Comparison of ENCODE assay signal across 16 cellular contexts in genomic region chr6:6320901-6321300, GRCh38. TPM values are rescaled to one million over a fixed set of nuclear protein-coding genes. Genes with fewer than 3 reads are reported as not detected.
DNase-seq lines count a peak whose midpoint lies in the region; ATAC-seq and TF ChIP-seq lines count a peak whose summit lies in the region.
"Had no signal": no experiment of that assay in that cellular context is flagged by ENCODE, and none has a peak within 500 bp of the region (broad histone marks: within the 10 kb centered on the region; RNA-seq: fewer than 3 reads in every experiment).

No MANE protein-coding gene starts in this region.

- H3K27ac Mint-ChIP-seq in immature natural killer cell, result no peak overlapping the region
- H3K27ac Mint-ChIP-seq: activated naive CD4-positive, alpha-beta T cell treated with anti-CD3 and anti-CD28 coated beads for 36 hours; CD4-positive, CD25-positive, alpha-beta regulatory T cell had no signal

- H3K4me1 ChIP-seq in OCI-LY7 (ENCODE audit: insufficient read depth, low read length, poor library complexity, severe bottlenecking) (peaks cover 42% of the 10 kb centered on the region), neuronal stem cell (ENCODE audit: control insufficient read depth in 2 of 2, insufficient read depth in 1 of 2, low read depth in 1 of 2, low read length in 2 of 2) (peaks cover 26 to 29% of the 10 kb centered on the region in 2 donors)
- H3K4me1 ChIP-seq: sigmoid colon had no signal

- DNase-seq in EL (peak; percentile 15), OCI-LY7 (ENCODE audit: low spot score) (no peak), epithelial cell of esophagus (ENCODE audit: low read depth) (peak; percentile 61), neuronal stem cell (ENCODE audit: low spot score) (no peak), NCI-H446 treated with DMSO at 0.1 percent for 48 hours (lab: John Stamatoyannopoulos, UW) (no peak), pons (ENCODE audit: low spot score) (no peak), immature natural killer cell (no peak), omental fat pad (ENCODE audit: low spot score) (no peak)
- DNase-seq: activated naive CD4-positive, alpha-beta T cell treated with anti-CD3 and anti-CD28 coated beads for 36 hours; CD4-positive, CD25-positive, alpha-beta regulatory T cell; central memory CD4-positive, alpha-beta T cell; sigmoid colon; substantia nigra; T1000 had no signal

- H3K9me3 ChIP-seq in OCI-LY7 (ENCODE audit: low read length) (no peaks in the 10 kb centered on the region), neuronal stem cell (replicated peaks in 1 of 2; ENCODE audit: control insufficient read depth in 2 of 2, insufficient read depth in 1 of 2, low read depth in 1 of 2, low read length in 2 of 2) (no peaks in the 10 kb centered on the region)
- H3K9me3 ChIP-seq: sigmoid colon had no signal

- H3K9me3 Mint-ChIP-seq in immature natural killer cell, result no peaks in the 10 kb centered on the region
- H3K9me3 Mint-ChIP-seq: activated naive CD4-positive, alpha-beta T cell treated with anti-CD3 and anti-CD28 coated beads for 36 hours had no signal

- H3K27me3 Mint-ChIP-seq in immature natural killer cell (ENCODE audit: low read depth in 3 of 3), result peaks cover 8 to 43% (median 8%) of the 10 kb centered on the region in 3 donors

- no CpG with 5 or more reads among the region's 4 CpGs for WGBS in neuronal stem cell (ENCODE audit: extremely low coverage in 2 of 2, insufficient read length in 2 of 2, insufficient replicate concordance in 1 of 2), 2 donors

- intact Hi-C loops in OCI-LY7 (cut with micrococcal nuclease; ENCODE audit: unreplicated experiment), result no loop called here

- H3K4me3 ChIP-seq in OCI-LY7 (ENCODE audit: low read depth, low read length, poor library complexity, severe bottlenecking), result no peak overlapping the region
- no peak overlapping the region for H3K4me3 ChIP-seq in epithelial cell of esophagus (ENCODE audit: low read length)
- no peak overlapping the region for H3K4me3 ChIP-seq in neuronal stem cell (ENCODE audit: low read length in 2 of 2)

- no peak overlapping the region for H2BK15ac ChIP-seq in neuronal stem cell (ENCODE audit: low read length)

- H3K79me1 ChIP-seq in neuronal stem cell (ENCODE audit: low read depth, low read length), result no peaks in the 10 kb centered on the region

- H3K9ac ChIP-seq in neuronal stem cell (ENCODE audit: low read depth, low read length, poor library complexity), result no peak overlapping the region

- H3K9me2 ChIP-seq in OCI-LY7 (ENCODE audit: insufficient read depth, low read length), result no peaks in the 10 kb centered on the region

- no peaks in the 10 kb centered on the region for H4K20me1 ChIP-seq in OCI-LY7 (ENCODE audit: insufficient read depth, low read length)

- H2AK5ac ChIP-seq in neuronal stem cell (ENCODE audit: low read depth, low read length), result no peak overlapping the region

- peak overlapping the region; percentile 39 for H3K14ac ChIP-seq in neuronal stem cell (ENCODE audit: low read length)

- H2AFZ ChIP-seq in OCI-LY7 (ENCODE audit: low read length) (peak overlapping the region; percentile 50; the same call in 1 of the 2 replicates), neuronal stem cell (ENCODE audit: low read length) (peak overlapping the region; percentile 32)

- no peak overlapping the region for H2BK12ac ChIP-seq in neuronal stem cell (ENCODE audit: low read length)

- H3K4me2 ChIP-seq in OCI-LY7 (ENCODE audit: low read length) (peak overlapping the region; percentile 35; the same call in 1 of the 2 replicates), neuronal stem cell (ENCODE audit: insufficient read depth, low read length, poor library complexity, severe bottlenecking) (peak overlapping the region; percentile 67)

- H2BK120ac ChIP-seq in neuronal stem cell (ENCODE audit: low read depth, low read length), result no peak overlapping the region

- no peak overlapping the region for H3K27ac ChIP-seq in OCI-LY7 (ENCODE audit: low read depth, low read length, poor library complexity, severe bottlenecking)
- no peak overlapping the region for H3K27ac ChIP-seq in neuronal stem cell (replicated peaks; ENCODE audit: low read length)

- BruUV-seq in OCI-LY7 (replicated peaks; lab: Mats Ljungman, UMichigan), result no TSS peak

- no peak overlapping the region for H3K4me3 Mint-ChIP-seq in immature natural killer cell
- H3K4me3 Mint-ChIP-seq: activated naive CD4-positive, alpha-beta T cell treated with anti-CD3 and anti-CD28 coated beads for 36 hours; CD4-positive, CD25-positive, alpha-beta regulatory T cell had no signal

- no peak overlapping the region for H2BK5ac ChIP-seq in neuronal stem cell (ENCODE audit: low read length)

- ATAC-seq in omental fat pad (ENCODE audit: low FRiP score), result no peak

- no peaks in the 10 kb centered on the region for H3K4me1 Mint-ChIP-seq in immature natural killer cell

- H3K27me3 ChIP-seq in neuronal stem cell (ENCODE audit: control insufficient read depth in 3 of 3, insufficient read depth in 3 of 3, low read depth in 1 of 3, low read length in 3 of 3), result peaks cover 0 to 14% (median 0%) of the 10 kb centered on the region in 3 experiments

- no peak overlapping the region for H4K91ac ChIP-seq in neuronal stem cell (ENCODE audit: low read depth, low read length, poor library complexity)

- no peak for TF ChIP-seq CTCF in OCI-LY7 (conservative IDR thresholded peaks at IDR 0.05; ENCODE audit: low read length)
- no peak for TF ChIP-seq CTCF in epithelial cell of esophagus (IDR thresholded peaks at IDR 0.05; ENCODE audit: insufficient read depth, low read depth, low read length, missing control alignments)
- no peak for TF ChIP-seq CTCF in omental fat pad (IDR thresholded peaks at IDR 0.05)

- POLR2A ChIA-PET in OCI-LY7 (lab: Charles Lee), result no interaction called here

- no peaks in the 10 kb centered on the region for H3K79me2 ChIP-seq in OCI-LY7 (ENCODE audit: insufficient read depth, low read depth, low read length)

- no peak overlapping the region for H3K4ac ChIP-seq in neuronal stem cell (ENCODE audit: low read length)

- H3K18ac ChIP-seq in neuronal stem cell (ENCODE audit: low read length), result peak overlapping the region; percentile 24

- CTCF ChIA-PET in OCI-LY7 (lab: Charles Lee; ENCODE audit: unreplicated experiment), result no interaction called here

- H3K36me3 Mint-ChIP-seq in immature natural killer cell, result no peaks in the 10 kb centered on the region
- H3K36me3 Mint-ChIP-seq: CD4-positive, CD25-positive, alpha-beta regulatory T cell had no signal

- H4K8ac ChIP-seq in neuronal stem cell (ENCODE audit: low read depth, low read length), result no peak overlapping the region

- H3K23ac ChIP-seq in neuronal stem cell (ENCODE audit: low read depth, low read length, poor library complexity), result no peak overlapping the region

- H3K36me3 ChIP-seq in OCI-LY7 (ENCODE audit: insufficient read depth, low read length), result no peaks in the 10 kb centered on the region
- no peaks in the 10 kb centered on the region for H3K36me3 ChIP-seq in neuronal stem cell (replicated peaks in 1 of 2; ENCODE audit: control insufficient read depth in 2 of 2, insufficient read depth in 2 of 2, low read length in 2 of 2)
- H3K36me3 ChIP-seq: sigmoid colon had no signal

RNA-seq across cellular contexts. Expression of gene F13A1, which starts 0.4 kb away (rescaled TPM):
- total RNA-seq in OCI-LY7 (2014; rRNA removed; shearing (Covaris generic)), result 0.13 TPM in 2 replicates
- total RNA-seq in OCI-LY7 (2022) (0.63 and 1.1 TPM in 2 replicates), omental fat pad (100 to 1,000 TPM; 134 to 529 (median 302) TPM)
- polyA plus RNA-seq in neuronal stem cell (2013, experiment 1 of 2), result 0.29 TPM
- polyA plus RNA-seq in neuronal stem cell (2013, experiment 2 of 2), result 0.29 TPM
- 10 to 100 TPM in 1 of 3 donors, 1 to 10 TPM in 2; 1.7 to 16.0 (median 2.1) TPM for polyA plus RNA-seq in immature natural killer cell
- total RNA-seq: activated CD8-positive, alpha-beta memory T cell treated with anti-CD3 and anti-CD28 coated beads for 36 hours; activated naive CD4-positive, alpha-beta T cell treated with anti-CD3 and anti-CD28 coated beads for 36 hours; endothelial cell of umbilical vein had no signal
- polyA plus RNA-seq: endothelial cell of umbilical vein had no signal

Comparison
In these comparisons a context has a peak if more than half of its experiments do, and no peak if none do; other contexts are left out.
1. DNase-seq: peak in EL (single experiment) and epithelial cell of esophagus (single experiment); none in OCI-LY7 (single experiment), neuronal stem cell (single experiment), NCI-H446 treated with DMSO at 0.1 percent for 48 hours (single experiment), pons (single experiment), immature natural killer cell (0 of 3) and omental fat pad (single experiment).
2. RNA of gene F13A1, which starts 0.4 kb away (total RNA-seq): 134 to 529 TPM in omental fat pad; 0.13 to 1.1 TPM in OCI-LY7; every median in the first group is over 10 times any median in the second.